ENCODE assay signal across 23 cellular contexts in the genomic region with DNA sequence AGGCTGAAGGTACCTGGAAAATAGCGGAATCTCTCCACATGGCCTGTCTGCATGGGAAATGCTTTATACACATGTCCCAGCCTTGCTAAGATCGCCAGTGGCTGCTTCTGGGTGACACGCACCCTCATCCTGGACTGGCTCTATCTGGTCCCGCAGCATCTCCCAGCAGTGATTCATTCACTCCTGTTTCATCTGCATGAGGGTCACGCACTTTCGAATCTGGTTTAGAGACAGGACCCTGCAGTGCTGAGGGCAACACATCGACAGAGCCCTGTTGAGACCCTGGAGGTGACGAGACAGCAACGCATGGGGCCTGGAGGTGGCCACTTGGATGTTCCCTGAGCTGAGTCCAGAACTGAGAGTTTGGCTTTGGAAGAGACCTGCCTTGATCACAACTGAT.
"Had no signal": no experiment of that assay in that cellular context is flagged by ENCODE, and none has a peak within 500 bp of the region (broad histone marks: within the 10 kb centered on the region; RNA-seq: fewer than 3 reads in every experiment).

No MANE protein-coding gene starts in this region.

- DNase-seq: effector CD8-positive, alpha-beta T cell; foreskin keratinocyte; heart left ventricle; left cardiac atrium; left lung; mesenchymal stem cell; naive thymus-derived CD4-positive, alpha-beta T cell; nucleus accumbens; pancreas; stimulated activated CD4-positive, alpha-beta T cell treated with anti-CD3 and anti-CD28 coated beads, Interleukin-12 subunit alpha, Interleukin-12 subunit beta, amount 100 ng/mL, for 4 hours; stimulated activated CD4-positive, alpha-beta T cell treated with anti-CD3 and anti-CD28 coated beads, Interleukin-1b, Interleukin-23, amount 100 ng/mL, for 48 hours; stimulated activated CD4-positive, alpha-beta T cell treated with anti-CD3 and anti-CD28 coated beads, Interleukin-4, amount 100 ng/mL, for 1 hour; stimulated activated CD8-positive, alpha-beta memory T cell treated with anti-CD3 and anti-CD28 coated beads, Interleukin-4, amount 100 ng/mL, for 48 hours; stimulated activated naive CD4-positive, alpha-beta T cell treated with Interleukin-2 at 50 U/mL for 16 hours; transverse colon had no signal

- H3K27ac ChIP-seq: foreskin keratinocyte, heart left ventricle, hepatocyte, left lung, neural progenitor cell, pancreas, right atrium auricular region, transverse colon, vagina had no signal

- H3K4me3 ChIP-seq: esophagus muscularis mucosa, gastroesophageal sphincter, heart left ventricle, hepatocyte, left lung, neural progenitor cell, pancreas, right atrium auricular region, smooth muscle cell, transverse colon, vagina had no signal

- H3K4me2 ChIP-seq: hepatocyte, neural progenitor cell, smooth muscle cell had no signal

- H3K9ac ChIP-seq: neural progenitor cell had no signal

- H3K27me3 ChIP-seq: esophagus muscularis mucosa, foreskin keratinocyte, gastroesophageal sphincter, neural progenitor cell, pancreas, right atrium auricular region, transverse colon, vagina had no signal

- ATAC-seq: foreskin keratinocyte; gastroesophageal sphincter; heart left ventricle; left cardiac atrium; left lung; naive thymus-derived CD4-positive, alpha-beta T cell; pancreas; sciatic nerve had no signal

- H3K9me3 ChIP-seq: esophagus muscularis mucosa, gastroesophageal sphincter, heart left ventricle, left lung, pancreas, right atrium auricular region, transverse colon, vagina had no signal

- H3K4me1 ChIP-seq: foreskin keratinocyte, left lung, right atrium auricular region had no signal

- H2AFZ ChIP-seq: hepatocyte, neural progenitor cell had no signal

- H3K36me3 ChIP-seq: esophagus muscularis mucosa, gastroesophageal sphincter, heart left ventricle, left lung, neural progenitor cell, pancreas, right atrium auricular region, transverse colon, vagina had no signal
